In the genomic region with DNA sequence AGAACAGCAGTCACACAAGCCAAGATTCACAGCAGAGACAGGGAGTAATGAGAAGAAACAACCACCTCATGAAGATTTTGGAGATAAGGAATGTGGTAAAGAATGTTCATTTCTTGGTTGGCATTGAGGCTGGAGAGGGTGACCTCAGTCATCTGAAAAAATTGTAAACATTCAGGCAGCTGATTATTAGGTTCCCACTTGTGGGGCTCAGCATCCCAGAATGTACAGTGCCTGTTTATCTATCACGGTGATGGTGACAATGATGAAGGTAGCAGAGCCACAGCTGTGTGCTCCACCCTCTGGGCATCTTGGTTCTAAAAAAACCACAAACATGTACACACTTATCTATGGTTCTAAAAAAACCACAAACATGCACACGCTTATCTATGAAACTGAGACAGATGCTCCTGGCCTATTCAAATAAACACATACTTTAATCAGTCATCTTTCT, we compare ENCODE assay signal across 1 cellular context.
TF ChIP-seq lines count a peak whose summit lies in the region.

No MANE protein-coding gene starts in this region.

TF ChIP-seq in HepG2, 621 proteins besides CTCF, POLR2A, EP300 and RAD21 (continued from another document):
- TF ChIP-seq, protein P1, sequence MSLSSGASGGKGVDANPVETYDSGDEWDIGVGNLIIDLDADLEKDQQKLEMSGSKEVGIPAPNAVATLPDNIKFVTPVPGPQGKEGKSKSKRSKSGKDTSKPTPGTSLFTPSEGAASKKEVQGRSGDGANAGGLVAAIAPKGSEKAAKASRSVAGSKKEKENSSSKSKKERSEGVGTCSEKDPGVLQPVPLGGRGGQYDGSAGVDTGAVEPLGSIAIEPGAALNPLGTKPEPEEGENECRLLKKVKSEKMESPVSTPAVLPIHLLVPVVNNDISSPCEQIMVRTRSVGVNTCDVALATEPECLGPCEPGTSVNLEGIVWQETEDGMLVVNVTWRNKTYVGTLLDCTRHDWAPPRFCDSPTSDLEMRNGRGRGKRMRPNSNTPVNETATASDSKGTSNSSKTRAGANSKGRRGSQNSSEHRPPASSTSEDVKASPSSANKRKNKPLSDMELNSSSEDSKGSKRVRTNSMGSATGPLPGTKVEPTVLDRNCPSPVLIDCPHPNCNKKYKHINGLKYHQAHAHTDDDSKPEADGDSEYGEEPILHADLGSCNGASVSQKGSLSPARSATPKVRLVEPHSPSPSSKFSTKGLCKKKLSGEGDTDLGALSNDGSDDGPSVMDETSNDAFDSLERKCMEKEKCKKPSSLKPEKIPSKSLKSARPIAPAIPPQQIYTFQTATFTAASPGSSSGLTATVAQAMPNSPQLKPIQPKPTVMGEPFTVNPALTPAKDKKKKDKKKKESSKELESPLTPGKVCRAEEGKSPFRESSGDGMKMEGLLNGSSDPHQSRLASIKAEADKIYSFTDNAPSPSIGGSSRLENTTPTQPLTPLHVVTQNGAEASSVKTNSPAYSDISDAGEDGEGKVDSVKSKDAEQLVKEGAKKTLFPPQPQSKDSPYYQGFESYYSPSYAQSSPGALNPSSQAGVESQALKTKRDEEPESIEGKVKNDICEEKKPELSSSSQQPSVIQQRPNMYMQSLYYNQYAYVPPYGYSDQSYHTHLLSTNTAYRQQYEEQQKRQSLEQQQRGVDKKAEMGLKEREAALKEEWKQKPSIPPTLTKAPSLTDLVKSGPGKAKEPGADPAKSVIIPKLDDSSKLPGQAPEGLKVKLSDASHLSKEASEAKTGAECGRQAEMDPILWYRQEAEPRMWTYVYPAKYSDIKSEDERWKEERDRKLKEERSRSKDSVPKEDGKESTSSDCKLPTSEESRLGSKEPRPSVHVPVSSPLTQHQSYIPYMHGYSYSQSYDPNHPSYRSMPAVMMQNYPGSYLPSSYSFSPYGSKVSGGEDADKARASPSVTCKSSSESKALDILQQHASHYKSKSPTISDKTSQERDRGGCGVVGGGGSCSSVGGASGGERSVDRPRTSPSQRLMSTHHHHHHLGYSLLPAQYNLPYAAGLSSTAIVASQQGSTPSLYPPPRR (CRISPR knock-in tag; IDR thresholded peaks at IDR 0.05; ENCODE audit: borderline replicate concordance): no peak
- TF ChIP-seq ZNF124 (CRISPR knock-in tag; IDR thresholded peaks at IDR 0.05) (no peak), POLR2AphosphoS5 (IDR thresholded peaks at IDR 0.05; ENCODE audit: low read depth, low read length) (no peak), TBX3 (IDR thresholded peaks at IDR 0.05; ENCODE audit: borderline replicate concordance) (no peak), CEBPG (CRISPR knock-in tag; IDR thresholded peaks at IDR 0.05) (no peak), ZNF343 (CRISPR knock-in tag; IDR thresholded peaks at IDR 0.05) (no peak), SOX6 (IDR thresholded peaks at IDR 0.05) (no peak), SOX6 (CRISPR knock-in tag; IDR thresholded peaks at IDR 0.05) (no peak)
- TF ChIP-seq, protein P2, sequence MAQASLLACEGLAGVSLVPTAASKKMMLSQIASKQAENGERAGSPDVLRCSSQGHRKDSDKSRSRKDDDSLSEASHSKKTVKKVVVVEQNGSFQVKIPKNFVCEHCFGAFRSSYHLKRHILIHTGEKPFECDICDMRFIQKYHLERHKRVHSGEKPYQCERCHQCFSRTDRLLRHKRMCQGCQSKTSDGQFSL (CRISPR knock-in tag; IDR thresholded peaks at IDR 0.05): no peak
